23 cellular contexts compared by ENCODE assay signal in the genomic region with DNA sequence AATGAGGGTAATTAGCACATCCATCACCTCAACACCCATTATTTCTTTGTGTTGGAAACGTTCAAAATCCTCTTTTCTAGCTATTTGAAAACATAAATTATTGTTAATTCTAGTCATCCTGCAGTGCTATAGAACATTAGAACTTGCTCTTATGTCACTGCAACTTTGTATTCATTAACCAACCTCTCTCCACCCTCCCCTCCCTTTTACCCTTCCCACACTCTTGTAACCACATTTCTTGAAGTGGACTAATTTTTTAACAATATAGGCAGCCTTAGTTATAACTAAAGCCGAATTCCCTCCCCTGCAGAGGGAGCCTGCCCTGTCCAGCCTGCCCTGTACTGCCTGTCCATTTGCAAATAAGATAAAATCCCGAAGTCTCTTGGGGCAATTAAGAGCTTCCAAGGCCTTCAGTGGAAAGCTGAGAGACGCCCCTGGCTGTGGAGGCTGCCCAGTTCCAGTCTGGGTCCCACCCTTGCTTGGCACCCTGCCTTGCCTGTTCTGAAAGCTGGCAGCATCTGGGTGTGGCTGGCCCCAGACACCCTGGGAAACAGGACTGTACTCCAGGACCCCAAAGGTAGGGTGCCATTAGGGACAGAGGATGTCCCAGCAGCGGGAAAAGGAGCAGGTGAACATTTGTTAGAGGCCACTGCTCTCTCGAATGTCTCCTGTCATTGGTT.
A peak's percentile ranks its signal among the peaks of the same experiment; 100 is the strongest.
DNase-seq lines count a peak whose midpoint lies in the region; ATAC-seq, FAIRE-seq and TF ChIP-seq lines count a peak whose summit lies in the region.
"Had no signal": no experiment of that assay in that cellular context is flagged by ENCODE, and none has a peak within 500 bp of the region (broad histone marks: within the 10 kb centered on the region; RNA-seq: fewer than 3 reads in every experiment).

No MANE protein-coding gene starts in this region.

- DNase-seq in MCF 10A (ENCODE audit: unreplicated experiment) (peak; percentile 51), breast epithelium (ENCODE audit: low spot score in 2 of 2) (no peak), RCC 7860 (ENCODE audit: low spot score) (no peak), glutamatergic neuron (peak; percentile 24), renal cortical epithelial cell (ENCODE audit: low read depth) (peak; percentile 68), NCI-H2227 treated with DMSO at 0.1 percent for 48 hours (lab: John Stamatoyannopoulos, UW) (no peak), upper lobe of left lung (no peak)
- DNase-seq: 8988T, AML-193, C1 segment of cervical spinal cord, GOT3, MM.1S, NCI-H1092, NCI-H1436, NCI-H1930, NCI-H510A, NCI-H748 treated with DMSO at 0.1 percent for 48 hours, SJCRH30, T-cell had no signal

- H3K27ac Mint-ChIP-seq in MCF 10A (ENCODE audit: low read depth, unreplicated experiment) (peak overlapping the region; percentile 87), glutamatergic neuron (ENCODE audit: unreplicated experiment) (no peak overlapping the region)
- H3K27ac Mint-ChIP-seq: CD8-positive, alpha-beta T cell; T-cell had no signal

- intact Hi-C loops in MCF 10A (cut with micrococcal nuclease) (loop anchor here (10.0 kb wide), 2 partner anchors 402 to 482 kb away; no protein-coding TSS in a partner anchor), breast epithelium (cut with DNase I; ENCODE audit: low total_unique reads) (no loop called here)

- H3K36me3 ChIP-seq in breast epithelium (no peaks in the 10 kb centered on the region), upper lobe of left lung (no peaks in the 10 kb centered on the region)
- H3K36me3 ChIP-seq: SJCRH30 had no signal

- 64 to 67% methylated on average over 5 to 6 of the region's 6 CpGs for WGBS in upper lobe of left lung, 2 donors

- no TSS peak for BruUV-seq in MCF 10A (replicated peaks; lab: Mats Ljungman, UMichigan)

- H3K4me3 Mint-ChIP-seq in MCF 10A (ENCODE audit: unreplicated experiment), result peak overlapping the region; percentile 85
- no peak overlapping the region for H3K4me3 Mint-ChIP-seq in glutamatergic neuron (ENCODE audit: unreplicated experiment)
- H3K4me3 Mint-ChIP-seq: CD8-positive, alpha-beta T cell; T-cell had no signal

- H3K27ac ChIP-seq in breast epithelium (no peak overlapping the region), upper lobe of left lung (no peak overlapping the region)
- H3K27ac ChIP-seq: SJCRH30 had no signal

- CTCF ChIA-PET in MCF 10A (lab: Yijun Ruan, JAX), result interaction anchor here (0.8 to 5.8 kb wide), 5 partner anchors 22 to 145 kb away, joined by 4 to 38 read pairs (median 4); partner anchors contain the start of gene MEX3C

- no peak for TF ChIP-seq POLR2A in breast epithelium (IDR thresholded peaks at IDR 0.05)
- no peak for TF ChIP-seq POLR2A in upper lobe of left lung (IDR thresholded peaks at IDR 0.05)

- H3K4me3 ChIP-seq in breast epithelium, result no peak overlapping the region
- no peak overlapping the region for H3K4me3 ChIP-seq in upper lobe of left lung
- H3K4me3 ChIP-seq: K562, SJCRH30 had no signal

- ATAC-seq in GM21576 (IDR thresholded peaks at IDR 0.05; ENCODE audit: unreplicated experiment) (no peak), upper lobe of left lung (ENCODE audit: low FRiP score in 2 of 2) (no peak)
- ATAC-seq: CD8-positive, alpha-beta T cell; K562; T-cell had no signal

- H3K27me3 ChIP-seq in breast epithelium, result no peaks in the 10 kb centered on the region
- no peaks in the 10 kb centered on the region for H3K27me3 ChIP-seq in upper lobe of left lung
- H3K27me3 ChIP-seq: SJCRH30 had no signal

- POLR2A ChIA-PET in MCF 10A (lab: Yijun Ruan, JAX), result interaction anchor here (0.6 to 7.2 kb wide), 3 partner anchors 52 to 165 kb away, joined by 3 to 262 read pairs (median 3); partner anchors contain the start of genes ELAC1 and MEX3C

- FAIRE-seq in RCC 7860 (lab: Jason Lieb, UNC), result peak; percentile 10
- FAIRE-seq: GM12892, K562 had no signal

- TF ChIP-seq EP300 in upper lobe of left lung (IDR thresholded peaks at IDR 0.05), result no peak

- TF ChIP-seq CTCF in MCF 10A (IDR thresholded peaks at IDR 0.05; ENCODE audit: unreplicated experiment) (no peak), breast epithelium (IDR thresholded peaks at IDR 0.05) (no peak), glutamatergic neuron (IDR thresholded peaks at IDR 0.05; ENCODE audit: partially characterized antibody, unreplicated experiment) (no peak), upper lobe of left lung (IDR thresholded peaks at IDR 0.05) (no peak)

- no peaks in the 10 kb centered on the region for H3K9me3 Mint-ChIP-seq in MCF 10A (ENCODE audit: unreplicated experiment)
- H3K9me3 Mint-ChIP-seq in glutamatergic neuron (ENCODE audit: unreplicated experiment), result no peaks in the 10 kb centered on the region
- H3K9me3 Mint-ChIP-seq: CD8-positive, alpha-beta T cell; T-cell had no signal

- H3K36me3 Mint-ChIP-seq in MCF 10A (ENCODE audit: insufficient read depth, unreplicated experiment) (peaks cover 13% of the 10 kb centered on the region), glutamatergic neuron (ENCODE audit: unreplicated experiment) (no peaks in the 10 kb centered on the region)
- H3K36me3 Mint-ChIP-seq: CD8-positive, alpha-beta T cell; T-cell had no signal

- H3K4me1 Mint-ChIP-seq in MCF 10A (ENCODE audit: insufficient read depth, unreplicated experiment), result peaks cover 37% of the 10 kb centered on the region
- peaks cover 4% of the 10 kb centered on the region for H3K4me1 Mint-ChIP-seq in glutamatergic neuron (ENCODE audit: low read depth, unreplicated experiment)
- H3K4me1 Mint-ChIP-seq: T-cell had no signal

- H3K27me3 Mint-ChIP-seq in MCF 10A (ENCODE audit: insufficient read depth, unreplicated experiment), result no peaks in the 10 kb centered on the region
- no peaks in the 10 kb centered on the region for H3K27me3 Mint-ChIP-seq in glutamatergic neuron (ENCODE audit: unreplicated experiment)
- H3K27me3 Mint-ChIP-seq: T-cell had no signal

- H3K4me1 ChIP-seq in breast epithelium, result no peaks in the 10 kb centered on the region
- no peaks in the 10 kb centered on the region for H3K4me1 ChIP-seq in upper lobe of left lung
- H3K4me1 ChIP-seq: SJCRH30 had no signal

- H3K9me3 ChIP-seq in breast epithelium, result no peaks in the 10 kb centered on the region
- H3K9me3 ChIP-seq in upper lobe of left lung, result no peaks in the 10 kb centered on the region
- H3K9me3 ChIP-seq: SJCRH30 had no signal

Comparison
In these comparisons a context has a peak if more than half of its experiments do, and no peak if none do; other contexts are left out.
1. DNase-seq: peak in MCF 10A (single experiment), glutamatergic neuron (single experiment) and renal cortical epithelial cell (single experiment); none in breast epithelium (0 of 2), RCC 7860 (single experiment), NCI-H2227 treated with DMSO at 0.1 percent for 48 hours (single experiment) and upper lobe of left lung (0 of 2).